26 cellular contexts compared by ENCODE assay signal in the genomic region with DNA sequence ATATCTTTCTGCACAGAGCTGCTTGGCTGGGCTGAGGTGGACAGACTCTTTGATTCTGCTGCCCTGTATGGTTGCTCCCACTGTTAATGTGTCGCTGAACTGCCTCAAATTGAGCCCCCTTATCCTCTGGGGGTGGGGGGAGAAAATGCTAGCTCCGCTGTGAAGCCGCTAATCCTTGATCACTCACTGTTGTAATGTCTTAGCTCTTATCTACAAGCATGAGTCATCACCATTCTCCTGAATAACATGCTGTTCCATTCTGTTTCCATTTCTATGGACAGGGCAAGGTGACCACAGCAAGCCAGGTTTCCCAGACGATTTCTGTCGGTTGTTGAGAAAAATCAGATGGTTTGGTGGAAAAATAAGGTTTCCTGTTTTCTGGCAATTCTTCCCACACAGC.
"Had no signal": no experiment of that assay in that cellular context is flagged by ENCODE, and none has a peak within 500 bp of the region (broad histone marks: within the 10 kb centered on the region; RNA-seq: fewer than 3 reads in every experiment).

No MANE protein-coding gene starts in this region.

- DNase-seq: activated B cell treated with CpG ODN at 0.5 μM for 24 hours; activated CD4-positive, alpha-beta T cell treated with anti-CD3 and anti-CD28 coated beads for 48 hours; activated CD8-positive, alpha-beta T cell treated with anti-CD3 and anti-CD28 coated beads for 36 hours; activated effector memory CD4-positive, alpha-beta T cell treated with anti-CD3 and anti-CD28 coated beads, Interleukin-2, amount 50 U/mL, for 16 hours; activated T-cell treated with anti-CD3 and anti-CD28 coated beads, Interleukin-2, amount 50 U/mL, for 48 hours; amniotic stem cell; brain microvascular endothelial cell; cerebellar nuclear complex; effector memory CD8-positive, alpha-beta T cell; gastrocnemius medialis; kidney; left lung; mammary epithelial cell; naive B cell; pancreas; stimulated activated CD4-positive, alpha-beta T cell treated with anti-CD3 and anti-CD28 coated beads, Interleukin-15, amount 100 ng/mL, for 24 hours; stimulated activated CD4-positive, alpha-beta T cell treated with anti-CD3 and anti-CD28 coated beads, Interleukin-4, amount 100 ng/mL, for 1 hour; stimulated activated naive CD4-positive, alpha-beta T cell treated with Interleukin-2 at 50 U/mL for 16 hours; substantia nigra; T-helper 2 cell; transverse colon had no signal

- ATAC-seq: activated CD8-positive, alpha-beta T cell treated with anti-CD3 and anti-CD28 coated beads for 36 hours; activated naive CD4-positive, alpha-beta T cell treated with anti-CD3 and anti-CD28 coated beads, Interleukin-2, amount 50 U/mL, for 72 hours; effector memory CD8-positive, alpha-beta T cell; gastrocnemius medialis; left lung; pancreas had no signal

- H3K27ac ChIP-seq: brain microvascular endothelial cell, epithelial cell of prostate, gastrocnemius medialis, left lung, pancreas, skin epidermis, transverse colon, vagina had no signal

- H3K4me1 ChIP-seq: gastrocnemius medialis, left lung, pancreas, transverse colon, vagina had no signal

- H3K4me1 Mint-ChIP-seq: activated B cell treated with CpG ODN at 0.5 μM for 24 hours, naive B cell had no signal

- H3K27ac Mint-ChIP-seq: activated B cell treated with CpG ODN at 0.5 μM for 24 hours; activated CD8-positive, alpha-beta T cell treated with anti-CD3 and anti-CD28 coated beads for 36 hours; activated naive CD4-positive, alpha-beta T cell treated with anti-CD3 and anti-CD28 coated beads, Interleukin-2, amount 50 U/mL, for 72 hours; dendritic cell treated with granulocyte-macrophage colony-stimulating factor and Interleukin-4, amounts not matched to agents 40 ng/mL and 50 ng/mL, for 4 days; effector memory CD8-positive, alpha-beta T cell; naive B cell had no signal

- H3K27me3 ChIP-seq: brain microvascular endothelial cell, gastrocnemius medialis, pancreas, vagina had no signal

- H3K36me3 ChIP-seq: brain microvascular endothelial cell, gastrocnemius medialis, left lung, pancreas, transverse colon, vagina had no signal

- H3K4me3 Mint-ChIP-seq: activated B cell treated with CpG ODN at 0.5 μM for 24 hours; activated CD8-positive, alpha-beta T cell treated with anti-CD3 and anti-CD28 coated beads for 36 hours; dendritic cell treated with granulocyte-macrophage colony-stimulating factor and Interleukin-4, amounts not matched to agents 40 ng/mL and 50 ng/mL, for 4 days; effector memory CD8-positive, alpha-beta T cell; naive B cell had no signal

- H3K4me3 ChIP-seq: gastrocnemius medialis, left lung, pancreas, skin epidermis, transverse colon, vagina had no signal

- H3K9me3 ChIP-seq: gastrocnemius medialis, left lung, pancreas, transverse colon, vagina had no signal
